Comparison of ENCODE assay signal across 9 cellular contexts in genomic region chr3:146250449-146251382, GRCh38. TPM values are rescaled to one million over a fixed set of nuclear protein-coding genes. Genes with fewer than 3 reads are reported as not detected.
DNase-seq lines count a peak whose midpoint lies in the region; ATAC-seq, FAIRE-seq and TF ChIP-seq lines count a peak whose summit lies in the region.
"Had no signal": no experiment of that assay in that cellular context is flagged by ENCODE, and none has a peak within 500 bp of the region (broad histone marks: within the 10 kb centered on the region; RNA-seq: fewer than 3 reads in every experiment).

PLSCR4 (minus strand) TSS chr3:146251105; CDS start chr3:146222071, 29,034 bp downstream.

- H3K4me3 ChIP-seq in astrocyte (ENCODE audit: insufficient read depth, low read depth, low read length) (peak within 1 kb of the TSS; percentile 92), ovary (peak within 1 kb of the TSS; percentile 98)
- H3K4me3 ChIP-seq: BLaER1 treated with 17β-estradiol and CSF1 and Interleukin-3, amounts not matched to agents 10 nM and 100 nM had no signal

- no peaks in the 10 kb centered on the region for H3K79me2 ChIP-seq in astrocyte (ENCODE audit: insufficient read depth, low read length)

- H3K9me3 ChIP-seq in astrocyte (ENCODE audit: insufficient read depth, low read depth, low read length) (no peaks in the 10 kb centered on the region), ovary (no peaks in the 10 kb centered on the region)

- no peak for TF ChIP-seq EP300 in ovary (IDR thresholded peaks at IDR 0.05)

- peaks cover 2% of the 10 kb centered on the region for H3K9me3 Mint-ChIP-seq in astrocyte (ENCODE audit: unreplicated experiment)

- H3K4me1 Mint-ChIP-seq in astrocyte (ENCODE audit: low read depth, unreplicated experiment), result no peaks in the 10 kb centered on the region

- H3K27me3 ChIP-seq in astrocyte (ENCODE audit: insufficient read depth, low read length), result no peaks in the 10 kb centered on the region
- no peaks in the 10 kb centered on the region for H3K27me3 ChIP-seq in ovary
- H3K27me3 ChIP-seq: BLaER1 treated with 17β-estradiol and CSF1 and Interleukin-3, amounts not matched to agents 10 nM and 100 nM had no signal

- intact Hi-C loops in left cardiac atrium (cut with DNase I), result no loop called here
- intact Hi-C loops in ovary (cut with DNase I), result loop anchor here in 1 of 4 donors (10.0 kb wide), 1 partner anchor 294 kb away; the partner anchor contains the start of gene PLSCR1

- TF ChIP-seq CTCF in astrocyte (IDR thresholded peaks at IDR 0.05; ENCODE audit: insufficient read depth, low read depth, low read length), result no peak
- TF ChIP-seq CTCF in ovary (IDR thresholded peaks at IDR 0.05), result no peak

- no peaks in the 10 kb centered on the region for H3K36me3 ChIP-seq in astrocyte (ENCODE audit: insufficient read depth, low read length)
- no peaks in the 10 kb centered on the region for H3K36me3 ChIP-seq in ovary
- H3K36me3 ChIP-seq: BLaER1 treated with 17β-estradiol and CSF1 and Interleukin-3, amounts not matched to agents 10 nM and 100 nM had no signal

- FAIRE-seq in astrocyte (lab: Jason Lieb, UNC), result no peak

- ATAC-seq in left cardiac atrium, result peak; percentile 91 to 97

- no peaks in the 10 kb centered on the region for H4K20me1 ChIP-seq in astrocyte (ENCODE audit: insufficient read depth, low read length)
- H4K20me1 ChIP-seq: BLaER1 treated with 17β-estradiol and CSF1 and Interleukin-3, amounts not matched to agents 10 nM and 100 nM had no signal

- H3K27ac Mint-ChIP-seq in astrocyte (ENCODE audit: unreplicated experiment), result no peak within 1 kb of the TSS

- DNase-seq in NCI-H1417 (lab: John Stamatoyannopoulos, UW) (peak in 2 of 3 experiments; percentile 65 to 67), NCI-H1417 treated with DMSO at 0.1 percent for 48 hours (lab: John Stamatoyannopoulos, UW) (no peak), GOT3 (lab: John Stamatoyannopoulos, UW) (peak; percentile 25), NCI-H446 (lab: John Stamatoyannopoulos, UW) (peak; percentile 17 to 78), astrocyte (ENCODE audit: low read depth) (peak; percentile 62), left cardiac atrium (peak; percentile 89), ovary (peak; percentile 83 to 91 (median 90)), NCI-H1930 (lab: John Stamatoyannopoulos, UW) (no peak)

- H3K4me1 ChIP-seq in astrocyte (ENCODE audit: insufficient read depth, low read length) (peaks cover 3% of the 10 kb centered on the region), ovary (ENCODE audit: insufficient read depth) (peaks cover 3% of the 10 kb centered on the region)
- H3K4me1 ChIP-seq: BLaER1 treated with 17β-estradiol and CSF1 and Interleukin-3, amounts not matched to agents 10 nM and 100 nM had no signal

- no peaks in the 10 kb centered on the region for H3K27me3 Mint-ChIP-seq in astrocyte (ENCODE audit: low read depth, unreplicated experiment)

- no peak for TF ChIP-seq POLR2A in ovary (IDR thresholded peaks at IDR 0.05)

- peak within 1 kb of the TSS; percentile 89 for H3K4me3 Mint-ChIP-seq in astrocyte (ENCODE audit: unreplicated experiment)

- H3K4me2 ChIP-seq in astrocyte (ENCODE audit: low read length), result peak within 1 kb of the TSS; percentile 93
- H3K4me2 ChIP-seq: BLaER1 treated with 17β-estradiol and CSF1 and Interleukin-3, amounts not matched to agents 10 nM and 100 nM had no signal

- peak within 1 kb of the TSS; percentile 88 for H3K9ac ChIP-seq in astrocyte (ENCODE audit: low read length)
- H3K9ac ChIP-seq: BLaER1 treated with 17β-estradiol and CSF1 and Interleukin-3, amounts not matched to agents 10 nM and 100 nM had no signal

- H2AFZ ChIP-seq in astrocyte (ENCODE audit: low read depth, low read length), result peak within 1 kb of the TSS; percentile 98

- peak within 1 kb of the TSS; percentile 63 for H3K27ac ChIP-seq in astrocyte (ENCODE audit: low read depth, low read length)
- peak within 1 kb of the TSS; percentile 89 to 99 for H3K27ac ChIP-seq in ovary
- H3K27ac ChIP-seq: BLaER1 treated with 17β-estradiol and CSF1 and Interleukin-3, amounts not matched to agents 10 nM and 100 nM had no signal

- 0 to 1% (median 0%) methylated on average over 78 of the region's 78 CpGs for WGBS in ovary, 3 donors

- no peaks in the 10 kb centered on the region for H3K36me3 Mint-ChIP-seq in astrocyte (ENCODE audit: low read depth, unreplicated experiment)

RNA-seq across cellular contexts. Expression of gene PLSCR4, which starts in this region (rescaled TPM):
- total RNA-seq in astrocyte (1.1 and 1.3 TPM in 2 replicates), left cardiac atrium (10 to 100 TPM; 27.9 to 37.6 TPM), ovary (10 to 100 TPM; 30.7 to 78.4 (median 50.9) TPM)
- 10 to 100 TPM; 36.3 to 68.6 TPM for polyA plus RNA-seq in ovary

Comparison
In these comparisons a context has a peak if more than half of its experiments do, and no peak if none do; other contexts are left out.
1. RNA of gene PLSCR4 (total RNA-seq): 30.7 to 78.4 TPM in ovary and 27.9 to 37.6 TPM in left cardiac atrium; 1.1 to 1.3 TPM in astrocyte; every median in the first group is over 10 times any median in the second.
2. DNase-seq: peak in NCI-H1417 (2 of 3), GOT3 (single experiment), NCI-H446 (2 of 2), astrocyte (single experiment), left cardiac atrium (single experiment) and ovary (5 of 5); none in NCI-H1417 treated with DMSO at 0.1 percent for 48 hours (single experiment) and NCI-H1930 (0 of 2).